2 cellular contexts compared by ENCODE assay signal in the genomic region with DNA sequence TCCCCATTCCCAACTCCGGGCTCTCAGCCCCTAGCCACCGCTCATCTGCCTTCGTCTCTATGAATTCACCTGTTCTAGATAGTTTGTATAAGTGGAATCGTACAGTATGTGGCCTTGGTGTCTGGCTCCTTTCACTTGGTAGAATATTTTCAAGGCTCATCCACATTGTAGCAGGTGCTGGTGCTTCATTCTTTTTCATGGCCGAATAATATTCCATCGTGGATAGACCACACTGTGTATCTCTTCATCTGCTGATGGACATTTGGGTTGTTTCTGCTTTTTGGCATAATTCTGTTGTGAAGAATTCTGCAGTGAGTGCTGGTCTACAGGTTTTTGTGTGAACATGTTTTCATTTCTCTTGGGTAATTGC.
TF ChIP-seq lines count a peak whose summit lies in the region.

No MANE protein-coding gene starts in this region.

TF ChIP-seq in SK-N-SH, 30 proteins besides CTCF, POLR2A, EP300 and RAD21 (continued from another document):
- TF ChIP-seq JUND (IDR thresholded peaks at IDR 0.05): no peak
- TF ChIP-seq, protein P1, sequence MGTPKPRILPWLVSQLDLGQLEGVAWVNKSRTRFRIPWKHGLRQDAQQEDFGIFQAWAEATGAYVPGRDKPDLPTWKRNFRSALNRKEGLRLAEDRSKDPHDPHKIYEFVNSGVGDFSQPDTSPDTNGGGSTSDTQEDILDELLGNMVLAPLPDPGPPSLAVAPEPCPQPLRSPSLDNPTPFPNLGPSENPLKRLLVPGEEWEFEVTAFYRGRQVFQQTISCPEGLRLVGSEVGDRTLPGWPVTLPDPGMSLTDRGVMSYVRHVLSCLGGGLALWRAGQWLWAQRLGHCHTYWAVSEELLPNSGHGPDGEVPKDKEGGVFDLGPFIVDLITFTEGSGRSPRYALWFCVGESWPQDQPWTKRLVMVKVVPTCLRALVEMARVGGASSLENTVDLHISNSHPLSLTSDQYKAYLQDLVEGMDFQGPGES (IDR thresholded peaks at IDR 0.05; ENCODE audit: low read depth, low read length): no peak
- TF ChIP-seq TAF1 (IDR thresholded peaks at IDR 0.05; ENCODE audit: borderline replicate concordance, low read depth, low read length): no peak
- TF ChIP-seq TCF12 (IDR thresholded peaks at IDR 0.05): no peak
- TF ChIP-seq TEAD4 (IDR thresholded peaks at IDR 0.05; ENCODE audit: borderline replicate concordance, insufficient read depth): no peak
TF ChIP-seq in SK-N-SH: peak in this region for 0.

TF ChIP-seq in SK-N-SH treated with all-trans-retinoic acid at 6 μM for 48 hours, 23 proteins besides CTCF, POLR2A, EP300 and RAD21 (continued from another document):
- TF ChIP-seq TOX (CRISPR knock-in tag; IDR thresholded peaks at IDR 0.05; ENCODE audit: borderline replicate concordance) (no peak), ARNTL (CRISPR knock-in tag; IDR thresholded peaks at IDR 0.05; ENCODE audit: borderline replicate concordance, low read depth) (no peak), ISL1 (CRISPR knock-in tag; IDR thresholded peaks at IDR 0.05) (no peak), ZNF8 (CRISPR knock-in tag; IDR thresholded peaks at IDR 0.05) (no peak), ESRRG (CRISPR knock-in tag; IDR thresholded peaks at IDR 0.05) (no peak), OSR1 (CRISPR knock-in tag; IDR thresholded peaks at IDR 0.05) (no peak)
- TF ChIP-seq, protein P2, sequence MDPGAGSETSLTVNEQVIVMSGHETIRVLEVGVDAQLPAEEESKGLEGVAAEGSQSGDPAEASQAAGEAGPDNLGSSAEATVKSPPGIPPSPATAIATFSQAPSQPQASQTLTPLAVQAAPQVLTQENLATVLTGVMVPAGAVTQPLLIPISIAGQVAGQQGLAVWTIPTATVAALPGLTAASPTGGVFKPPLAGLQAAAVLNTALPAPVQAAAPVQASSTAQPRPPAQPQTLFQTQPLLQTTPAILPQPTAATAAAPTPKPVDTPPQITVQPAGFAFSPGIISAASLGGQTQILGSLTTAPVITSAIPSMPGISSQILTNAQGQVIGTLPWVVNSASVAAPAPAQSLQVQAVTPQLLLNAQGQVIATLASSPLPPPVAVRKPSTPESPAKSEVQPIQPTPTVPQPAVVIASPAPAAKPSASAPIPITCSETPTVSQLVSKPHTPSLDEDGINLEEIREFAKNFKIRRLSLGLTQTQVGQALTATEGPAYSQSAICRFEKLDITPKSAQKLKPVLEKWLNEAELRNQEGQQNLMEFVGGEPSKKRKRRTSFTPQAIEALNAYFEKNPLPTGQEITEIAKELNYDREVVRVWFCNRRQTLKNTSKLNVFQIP (CRISPR knock-in tag; IDR thresholded peaks at IDR 0.05; ENCODE audit: borderline replicate concordance, low read depth): no peak
